Comparison of ENCODE assay signal across 16 cellular contexts in genomic region chr5:162288647-162289296, GRCh38.
DNase-seq lines count a peak whose midpoint lies in the region; ATAC-seq and FAIRE-seq lines count a peak whose summit lies in the region.
"Had no signal": no experiment of that assay in that cellular context is flagged by ENCODE, and none has a peak within 500 bp of the region (broad histone marks: within the 10 kb centered on the region; RNA-seq: fewer than 3 reads in every experiment).

No MANE protein-coding gene starts in this region.

- H3K27ac ChIP-seq in small intestine (ENCODE audit: low read depth in 1 of 2, low read length in 1 of 2), result no peak overlapping the region
- H3K27ac ChIP-seq: PC-9, skin epidermis had no signal

- no peaks in the 10 kb centered on the region for H3K36me3 ChIP-seq in small intestine (ENCODE audit: control insufficient read depth in 2 of 2, insufficient read depth in 2 of 2, low read length in 2 of 2)

- no peak overlapping the region for H3K4me3 ChIP-seq in small intestine (ENCODE audit: low read depth in 1 of 2, low read length in 2 of 2)
- H3K4me3 ChIP-seq: PC-9, skin epidermis had no signal

- H3K4me1 ChIP-seq in small intestine (ENCODE audit: control insufficient read depth in 2 of 2, insufficient read depth in 1 of 2, low read depth in 1 of 2, low read length in 1 of 2), result no peaks in the 10 kb centered on the region

- WGBS in small intestine, 3 donors, result 36 to 53% (median 45%) methylated on average over 4 of the region's 4 CpGs

- no peak for FAIRE-seq in small intestine (lab: Jason Lieb, UNC)

- DNase-seq in NCI-H2171 treated with DMSO at 0.1 percent for 48 hours (lab: John Stamatoyannopoulos, UW), result no peak
- no peak for DNase-seq in NCI-H510A (lab: John Stamatoyannopoulos, UW)
- no peak for DNase-seq in amniotic stem cell (lab: John Stamatoyannopoulos, UW)
- DNase-seq in small intestine, result no peak
- DNase-seq: activated CD8-positive, alpha-beta T cell treated with anti-CD3 and anti-CD28 coated beads for 36 hours; aorta; COR-L47; GDM1; GOT3; NCI-H524 treated with DMSO at 0.1 percent for 48 hours; PC-9 had no signal

- H3K27me3 ChIP-seq in small intestine (ENCODE audit: control insufficient read depth in 2 of 2, insufficient read depth in 2 of 2, low read length in 2 of 2), result no peaks in the 10 kb centered on the region

- no peaks in the 10 kb centered on the region for H3K9me3 ChIP-seq in small intestine (ENCODE audit: control insufficient read depth, low read depth)

- ATAC-seq in GM18867 (IDR thresholded peaks at IDR 0.05; ENCODE audit: unreplicated experiment), result peak; percentile 77
- ATAC-seq in GM21447 (IDR thresholded peaks at IDR 0.05; ENCODE audit: unreplicated experiment), result peak; percentile 83
- ATAC-seq in HG02970 (IDR thresholded peaks at IDR 0.05; ENCODE audit: low FRiP score, unreplicated experiment), result peak; percentile 57
- ATAC-seq in HG03558 (IDR thresholded peaks at IDR 0.05; ENCODE audit: extremely low read depth, unreplicated experiment), result peak; percentile 66
- ATAC-seq: activated CD8-positive, alpha-beta T cell treated with anti-CD3 and anti-CD28 coated beads for 36 hours had no signal
